In genomic region chr10:98373691-98374090, GRCh38 we compare ENCODE assay signal across 12 cellular contexts.
"Had no signal": no experiment of that assay in that cellular context is flagged by ENCODE, and none has a peak within 500 bp of the region (broad histone marks: within the 10 kb centered on the region; RNA-seq: fewer than 3 reads in every experiment).

No MANE protein-coding gene starts in this region.

- DNase-seq: activated CD4-positive, alpha-beta T cell treated with anti-CD3 and anti-CD28 coated beads for 48 hours; activated CD8-positive, alpha-beta T cell treated with anti-CD3 and anti-CD28 coated beads for 36 hours; activated gamma-delta T cell treated with Interleukin-2 at 50 U/mL for 16 hours; activated T-cell treated with anti-CD3 and anti-CD28 coated beads, Interleukin-2, amount 50 U/mL, for 4 hours; left colon; natural killer cell; retina; stimulated activated naive CD8-positive, alpha-beta T cell treated with anti-CD3 and anti-CD28 coated beads, Interleukin-15, Interleukin-2, amounts not matched to agents 100 U/mL and 50 U/mL, for 24 hours; T-helper 17 cell; upper lobe of right lung had no signal

- H3K27ac Mint-ChIP-seq: activated CD8-positive, alpha-beta T cell treated with anti-CD3 and anti-CD28 coated beads for 36 hours; activated naive CD8-positive, alpha-beta T cell; natural killer cell; T-helper 17 cell; WTC11 had no signal

- H3K4me3 Mint-ChIP-seq: activated CD8-positive, alpha-beta T cell treated with anti-CD3 and anti-CD28 coated beads for 36 hours; activated naive CD8-positive, alpha-beta T cell; activated T-cell treated with anti-CD3 and anti-CD28 coated beads, Interleukin-2, amount 50 U/mL, for 4 hours; natural killer cell; T-helper 17 cell; WTC11 had no signal

- ATAC-seq: activated CD8-positive, alpha-beta T cell treated with anti-CD3 and anti-CD28 coated beads for 36 hours; activated T-cell treated with anti-CD3 and anti-CD28 coated beads, Interleukin-2, amount 50 U/mL, for 4 hours; left colon; natural killer cell; stimulated activated naive CD8-positive, alpha-beta T cell treated with anti-CD3 and anti-CD28 coated beads, Interleukin-15, Interleukin-2, amounts not matched to agents 100 U/mL and 50 U/mL, for 24 hours; T-helper 17 cell; upper lobe of right lung had no signal

- H3K27me3 Mint-ChIP-seq: activated naive CD8-positive, alpha-beta T cell had no signal

- H3K36me3 Mint-ChIP-seq: natural killer cell had no signal

- H3K4me1 Mint-ChIP-seq: natural killer cell had no signal

- H3K9me3 Mint-ChIP-seq: activated CD8-positive, alpha-beta T cell treated with anti-CD3 and anti-CD28 coated beads for 36 hours; activated T-cell treated with anti-CD3 and anti-CD28 coated beads, Interleukin-2, amount 50 U/mL, for 4 hours; natural killer cell had no signal
